In genomic region chr5:6711409-6712135, GRCh38 we compare ENCODE assay signal across 8 cellular contexts. TPM values are rescaled to one million over a fixed set of nuclear protein-coding genes. Genes with fewer than 3 reads are reported as not detected.
DNase-seq lines count a peak whose midpoint lies in the region; ATAC-seq and TF ChIP-seq lines count a peak whose summit lies in the region.

No MANE protein-coding gene starts in this region.

- H3K27me3 ChIP-seq in RWPE2 (ENCODE audit: insufficient read depth, poor library complexity, severe bottlenecking) (no peaks in the 10 kb centered on the region), smooth muscle cell (ENCODE audit: low read depth) (no peaks in the 10 kb centered on the region)

- ATAC-seq in GM19467 (IDR thresholded peaks at IDR 0.05; ENCODE audit: unreplicated experiment), result peak; percentile 8
- no peak for ATAC-seq in RWPE2 (ENCODE audit: low read depth)
- no peak for ATAC-seq in HG02642 (IDR thresholded peaks at IDR 0.05; ENCODE audit: poor library complexity, unreplicated experiment)

- H3K27ac ChIP-seq in RWPE2 (ENCODE audit: poor library complexity, severe bottlenecking) (peak overlapping the region; percentile 92), smooth muscle cell (ENCODE audit: low read depth) (peak overlapping the region; percentile 98)

- TF ChIP-seq CTCF in RWPE2 (IDR thresholded peaks at IDR 0.05; ENCODE audit: poor library complexity, severe bottlenecking), result no peak
- TF ChIP-seq CTCF in fibroblast of villous mesenchyme (IDR thresholded peaks at IDR 0.05; ENCODE audit: insufficient read depth, low read depth, low read length), result no peak
- no peak for TF ChIP-seq CTCF in smooth muscle cell (IDR thresholded peaks at IDR 0.05; ENCODE audit: borderline replicate concordance, insufficient read depth, poor library complexity, severe bottlenecking)

- H3K9me3 ChIP-seq in RWPE2 (ENCODE audit: severe bottlenecking) (no peaks in the 10 kb centered on the region), smooth muscle cell (replicated peaks; ENCODE audit: low read depth) (no peaks in the 10 kb centered on the region)

- H3K4me1 ChIP-seq in RWPE2 (ENCODE audit: insufficient read depth, poor library complexity, severe bottlenecking) (peaks cover 9% of the 10 kb centered on the region), smooth muscle cell (ENCODE audit: low read depth) (peaks cover 26% of the 10 kb centered on the region)

- peaks cover 13% of the 10 kb centered on the region for H3F3A ChIP-seq in smooth muscle cell (ENCODE audit: low read depth)

- peaks cover 5% of the 10 kb centered on the region; the same call in 1 of the 2 replicates for H3K36me3 ChIP-seq in RWPE2 (ENCODE audit: low read depth)
- H3K36me3 ChIP-seq in smooth muscle cell (ENCODE audit: low read depth), result no peaks in the 10 kb centered on the region

- peak overlapping the region; percentile 91 for H2AFZ ChIP-seq in smooth muscle cell (ENCODE audit: low read depth)

- 54% methylated on average over 15 of the region's 15 CpGs for WGBS in smooth muscle cell (ENCODE audit: low lambda C conversion rate)

- peak overlapping the region; percentile 91 for H3K4me2 ChIP-seq in smooth muscle cell

- no peak for DNase-seq in RWPE2 (ENCODE audit: low spot score)
- DNase-seq in fibroblast of villous mesenchyme (ENCODE audit: low read depth), result no peak
- DNase-seq in smooth muscle cell (lab: John Stamatoyannopoulos, UW; ENCODE audit: unreplicated experiment), result no peak
- no peak for DNase-seq in NCI-H2081 treated with DMSO at 0.1 percent for 48 hours (lab: John Stamatoyannopoulos, UW)
- no peak for DNase-seq in UCSD-AML1 (lab: John Stamatoyannopoulos, UW; ENCODE audit: unreplicated experiment)
- no peak for DNase-seq in NCI-H187 treated with DMSO at 0.1 percent for 48 hours (lab: John Stamatoyannopoulos, UW)

- peak overlapping the region; percentile 59 for H3K4me3 ChIP-seq in RWPE2 (ENCODE audit: severe bottlenecking)
- H3K4me3 ChIP-seq in fibroblast of villous mesenchyme (ENCODE audit: low read depth, low read length), result peak overlapping the region; percentile 77
- peak overlapping the region; percentile 85 for H3K4me3 ChIP-seq in smooth muscle cell

- H4K20me1 ChIP-seq in smooth muscle cell (ENCODE audit: low read depth), result peaks cover 23% of the 10 kb centered on the region

- H3K79me2 ChIP-seq in smooth muscle cell (ENCODE audit: low read depth), result peaks cover 23% of the 10 kb centered on the region

- peak overlapping the region; percentile 93 for H3K9ac ChIP-seq in smooth muscle cell (ENCODE audit: low read depth)

RNA-seq across cellular contexts. Expression of gene TENT4A, which starts 1.7 kb away (rescaled TPM):
- total RNA-seq in fibroblast of villous mesenchyme (20.0 and 23.3 TPM in 2 replicates), smooth muscle cell (16.2 and 16.9 TPM in 2 replicates)
- polyA plus RNA-seq in smooth muscle cell, result 10.0 and 10.4 TPM in 2 replicates
